35 cellular contexts compared by ENCODE assay signal in the genomic region with DNA sequence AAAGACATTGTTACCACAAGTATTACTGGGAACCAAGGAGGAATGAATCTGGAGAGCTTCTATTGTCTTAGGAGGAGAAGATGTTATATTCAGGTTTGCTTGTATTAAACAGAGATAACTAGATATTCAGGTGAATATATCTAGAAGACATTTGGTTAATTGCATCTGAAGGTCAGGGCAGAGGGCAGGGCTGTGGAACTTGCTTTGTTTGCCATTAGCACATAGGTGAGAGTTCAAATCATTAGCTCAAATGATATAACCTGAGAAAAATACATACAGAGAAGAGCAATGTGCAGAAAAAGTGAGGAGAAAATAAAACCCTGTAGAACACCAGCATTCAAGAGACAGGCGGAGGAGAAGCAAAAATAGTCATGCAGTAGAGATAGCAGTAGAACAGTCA.
DNase-seq lines count a peak whose midpoint lies in the region; ATAC-seq, FAIRE-seq and TF ChIP-seq lines count a peak whose summit lies in the region.
"Had no signal": no experiment of that assay in that cellular context is flagged by ENCODE, and none has a peak within 500 bp of the region (broad histone marks: within the 10 kb centered on the region; RNA-seq: fewer than 3 reads in every experiment).

No MANE protein-coding gene starts in this region.

- no peak overlapping the region for H3K4me3 Mint-ChIP-seq in activated T-helper 2 cell treated with anti-CD3 and anti-CD28 coated beads, Interferon-gamma antibody, Interleukin-2, Interleukin-4, amounts not matched to agents 10 μg/mL and 5 μg/mL and 100 μg/mL, durations not matched to agents 14 hours and 24 hours and 36 hours (ENCODE audit: low read depth)
- H3K4me3 Mint-ChIP-seq: B cell; CD14-positive monocyte; CD4-positive, alpha-beta memory T cell; CD4-positive, alpha-beta T cell; CD4-positive, CD25-positive, alpha-beta regulatory T cell; CD8-positive, alpha-beta memory T cell; CD8-positive, alpha-beta T cell had no signal

- FAIRE-seq in HepG2 (lab: Jason Lieb, UNC): no peak
- FAIRE-seq: A204.1, A549, D721Med had no signal

- H3K4me1 ChIP-seq in liver (ENCODE audit: control insufficient read depth in 4 of 4, insufficient read depth in 4 of 4, low read length in 3 of 4) (peaks cover 0 to 3% (median 0%) of the 10 kb centered on the region in 4 donors), HepG2 (ENCODE audit: insufficient read depth, low read length) (no peaks in the 10 kb centered on the region), right lobe of liver (no peaks in the 10 kb centered on the region)
- H3K4me1 ChIP-seq: BE2C; BLaER1; BLaER1 treated with 17β-estradiol and CSF1 and Interleukin-3, amounts not matched to agents 10 nM and 100 nM; Caco-2 had no signal

- H4K20me1 ChIP-seq in HepG2 (ENCODE audit: insufficient read depth, low read length): no peaks in the 10 kb centered on the region
- H4K20me1 ChIP-seq: BLaER1; BLaER1 treated with 17β-estradiol and CSF1 and Interleukin-3, amounts not matched to agents 10 nM and 100 nM had no signal

- H3K9ac ChIP-seq in liver (ENCODE audit: low read depth in 1 of 2, low read length in 2 of 2): no peak overlapping the region
- H3K9ac ChIP-seq in HepG2 (ENCODE audit: insufficient read depth, low read depth, low read length): no peak overlapping the region
- H3K9ac ChIP-seq: BLaER1; BLaER1 treated with 17β-estradiol and CSF1 and Interleukin-3, amounts not matched to agents 10 nM and 100 nM had no signal

- H3K27me3 ChIP-seq in liver (ENCODE audit: control insufficient read depth in 4 of 4, insufficient read depth in 4 of 4, low read length in 3 of 4) (no peaks in the 10 kb centered on the region), HepG2 (ENCODE audit: control insufficient read depth in 1 of 2, insufficient read depth in 2 of 2, low read length in 2 of 2) (no peaks in the 10 kb centered on the region; a peak in 1 of 5 replicates), right lobe of liver (no peaks in the 10 kb centered on the region)
- H3K27me3 ChIP-seq: BE2C; BLaER1; BLaER1 treated with 17β-estradiol and CSF1 and Interleukin-3, amounts not matched to agents 10 nM and 100 nM had no signal

- CTCF ChIA-PET in HepG2 (lab: Yijun Ruan, JAX; ENCODE audit: low intra/inter-chr PET ratio, low total read pairs): no interaction called here

- no peak for TF ChIP-seq EP300 in HepG2 (IDR thresholded peaks at IDR 0.05; ENCODE audit: low read depth in 2 of 2, low read length in 2 of 2)
- no peak for TF ChIP-seq EP300 in HepG2 (CRISPR knock-in tag; IDR thresholded peaks at IDR 0.05; ENCODE audit: borderline replicate concordance)

- in situ Hi-C loops in HepG2 (cut with HindIII; ENCODE audit: extremely low pct_ligation_motif_present, low pct_unique_long_range_greater_than_20kb): no loop called here

- POLR2A ChIA-PET in HepG2 (lab: Yijun Ruan, JAX): no interaction called here

- H3K36me3 Mint-ChIP-seq in activated T-helper 2 cell treated with anti-CD3 and anti-CD28 coated beads, Interferon-gamma antibody, Interleukin-2, Interleukin-4, amounts not matched to agents 10 μg/mL and 5 μg/mL and 100 μg/mL, durations not matched to agents 14 hours and 24 hours and 36 hours (ENCODE audit: low read depth): no peaks in the 10 kb centered on the region
- H3K36me3 Mint-ChIP-seq: CD14-positive monocyte; CD4-positive, alpha-beta memory T cell; CD4-positive, CD25-positive, alpha-beta regulatory T cell; CD8-positive, alpha-beta memory T cell; CD8-positive, alpha-beta T cell had no signal

- H3K4me1 Mint-ChIP-seq in activated T-helper 2 cell treated with anti-CD3 and anti-CD28 coated beads, Interferon-gamma antibody, Interleukin-2, Interleukin-4, amounts not matched to agents 10 μg/mL and 5 μg/mL and 100 μg/mL, durations not matched to agents 14 hours and 24 hours and 36 hours (ENCODE audit: low read depth): no peaks in the 10 kb centered on the region
- H3K4me1 Mint-ChIP-seq: B cell; CD14-positive monocyte; CD4-positive, alpha-beta memory T cell; CD4-positive, CD25-positive, alpha-beta regulatory T cell; CD8-positive, alpha-beta memory T cell had no signal

- H3K4me3 ChIP-seq in liver (ENCODE audit: low read depth in 1 of 3, low read length in 3 of 3) (no peak overlapping the region), HepG2 (replicated peaks in 1 of 3; ENCODE audit: insufficient read depth in 1 of 3, low read depth in 2 of 3, low read length in 3 of 3) (no peak overlapping the region), right lobe of liver (no peak overlapping the region)
- H3K4me3 ChIP-seq: A549; BLaER1; BLaER1 treated with 17β-estradiol and CSF1 and Interleukin-3, amounts not matched to agents 10 nM and 100 nM had no signal

- no peaks in the 10 kb centered on the region for H3K79me2 ChIP-seq in HepG2 (ENCODE audit: insufficient read depth, low read length)

- TF ChIP-seq RAD21 in liver (IDR thresholded peaks at IDR 0.05) (no peak), HepG2 (CRISPR knock-in tag; IDR thresholded peaks at IDR 0.05) (no peak)

- DNase-seq in HepG2 (ENCODE audit: low spot score) (no peak), left lobe of liver (ENCODE audit: low spot score) (no peak), right lobe of liver (no peak), NCI-H1694 treated with DMSO at 0.1 percent for 48 hours (lab: John Stamatoyannopoulos, UW) (no peak)
- DNase-seq in activated T-helper 2 cell treated with anti-CD3 and anti-CD28 coated beads, Interferon-gamma antibody, Interleukin-2, Interleukin-4, amounts not matched to agents 10 μg/mL and 5 μg/mL and 100 μg/mL, durations not matched to agents 14 hours and 24 hours and 36 hours (ENCODE audit: low spot score): no peak
- DNase-seq: 8988T; ACHN; AML-193; BE2C; C1 segment of cervical spinal cord; Caco-2; Calu3; CD4-positive, alpha-beta memory T cell; CD4-positive, alpha-beta T cell; CD4-positive, CD25-positive, alpha-beta regulatory T cell; CD8-positive, alpha-beta memory T cell; CD8-positive, alpha-beta T cell; COR-L47; DMS 273 treated with DMSO at 0.1 percent for 48 hours; DMS153; DMS53; DMS79; DMS79 treated with DMSO at 0.1 percent for 48 hours; DND-41; EL had no signal

- H3K9me3 ChIP-seq in liver (ENCODE audit: control insufficient read depth in 4 of 4, low read length in 3 of 4) (no peaks in the 10 kb centered on the region), HepG2 (ENCODE audit: low read length) (no peaks in the 10 kb centered on the region), right lobe of liver (no peaks in the 10 kb centered on the region)
- H3K9me3 ChIP-seq: A549, BLaER1, Caco-2 had no signal

- H3K9me3 Mint-ChIP-seq in activated T-helper 2 cell treated with anti-CD3 and anti-CD28 coated beads, Interferon-gamma antibody, Interleukin-2, Interleukin-4, amounts not matched to agents 10 μg/mL and 5 μg/mL and 100 μg/mL, durations not matched to agents 14 hours and 24 hours and 36 hours: no peaks in the 10 kb centered on the region

- TF ChIP-seq CTCF in liver (IDR thresholded peaks at IDR 0.05; ENCODE audit: low read depth, low read length, missing input control): no peak
- no peak for TF ChIP-seq CTCF in HepG2 (CRISPR knock-in tag; IDR thresholded peaks at IDR 0.05)
- TF ChIP-seq CTCF in right lobe of liver (IDR thresholded peaks at IDR 0.05): no peak

- H2AFZ ChIP-seq in HepG2 (ENCODE audit: low read length): no peak overlapping the region

- H3K27me3 Mint-ChIP-seq in activated T-helper 2 cell treated with anti-CD3 and anti-CD28 coated beads, Interferon-gamma antibody, Interleukin-2, Interleukin-4, amounts not matched to agents 10 μg/mL and 5 μg/mL and 100 μg/mL, durations not matched to agents 14 hours and 24 hours and 36 hours (ENCODE audit: low read depth): no peaks in the 10 kb centered on the region
- H3K27me3 Mint-ChIP-seq: CD4-positive, alpha-beta T cell; CD4-positive, CD25-positive, alpha-beta regulatory T cell had no signal

- no TSS peak for BruUV-seq in HepG2 (replicated peaks; lab: Mats Ljungman, UMichigan)

- H3K4me2 ChIP-seq in HepG2 (ENCODE audit: low read depth, low read length): no peak overlapping the region
- H3K4me2 ChIP-seq: A549; BLaER1; BLaER1 treated with 17β-estradiol and CSF1 and Interleukin-3, amounts not matched to agents 10 nM and 100 nM had no signal

- ATAC-seq in HepG2 (no peak), left lobe of liver (peak; percentile 78), right lobe of liver (peak; percentile 42 to 77 (median 68))
- ATAC-seq: A549; CD8-positive, alpha-beta T cell had no signal

- intact Hi-C loops in HepG2 (cut with micrococcal nuclease; ENCODE audit: unreplicated experiment) (no loop called here), right lobe of liver (cut with DNase I) (no loop called here)
- intact Hi-C loops in activated T-helper 2 cell treated with anti-CD3 and anti-CD28 coated beads, Interferon-gamma antibody, Interleukin-2, Interleukin-4, amounts not matched to agents 10 μg/mL and 5 μg/mL and 100 μg/mL, durations not matched to agents 14 hours and 24 hours and 36 hours (cut with micrococcal nuclease): no loop called here

- H3K27ac ChIP-seq in liver (ENCODE audit: low read depth in 1 of 2, low read length in 2 of 2) (no peak overlapping the region), HepG2 (ENCODE audit: extremely low read length, insufficient read depth, low read length) (no peak overlapping the region), right lobe of liver (no peak overlapping the region)
- H3K27ac ChIP-seq: 22Rv1; A549; BLaER1; BLaER1 treated with 17β-estradiol and CSF1 and Interleukin-3, amounts not matched to agents 10 nM and 100 nM; C4-2B had no signal

- TF ChIP-seq POLR2A in HepG2 (IDR thresholded peaks at IDR 0.05; ENCODE audit: insufficient read depth in 1 of 2, low read depth in 2 of 2, low read length in 2 of 2) (no peak), right lobe of liver (IDR thresholded peaks at IDR 0.05) (no peak)

- H3K27ac Mint-ChIP-seq in activated T-helper 2 cell treated with anti-CD3 and anti-CD28 coated beads, Interferon-gamma antibody, Interleukin-2, Interleukin-4, amounts not matched to agents 10 μg/mL and 5 μg/mL and 100 μg/mL, durations not matched to agents 14 hours and 24 hours and 36 hours: no peak overlapping the region
- H3K27ac Mint-ChIP-seq: B cell; CD14-positive monocyte; CD4-positive, alpha-beta memory T cell; CD4-positive, alpha-beta T cell; CD4-positive, CD25-positive, alpha-beta regulatory T cell; CD8-positive, alpha-beta memory T cell; CD8-positive, alpha-beta T cell had no signal

- H3K36me3 ChIP-seq in liver (ENCODE audit: control insufficient read depth in 4 of 4, insufficient read depth in 3 of 4, low read depth in 1 of 4, low read length in 3 of 4) (no peaks in the 10 kb centered on the region), HepG2 (replicated peaks in 1 of 2; ENCODE audit: control insufficient read depth in 1 of 2, insufficient read depth in 2 of 2, low read length in 2 of 2) (no peaks in the 10 kb centered on the region), right lobe of liver (no peaks in the 10 kb centered on the region)
- H3K36me3 ChIP-seq: BE2C; BLaER1; BLaER1 treated with 17β-estradiol and CSF1 and Interleukin-3, amounts not matched to agents 10 nM and 100 nM had no signal

- WGBS in liver: 92% methylated on average over 1 of the region's 1 CpG
- 8% methylated on average over 1 of the region's 1 CpG for WGBS in HepG2 (ENCODE audit: low lambda C conversion rate)
- WGBS in right lobe of liver (ENCODE audit: insufficient coverage, low coverage, low lambda C conversion rate, missing lambda C conversion rate): 75% methylated on average over 1 of the region's 1 CpG

TF ChIP-seq in liver, 16 proteins besides CTCF, POLR2A, EP300 and RAD21 (continues in another document):
- TF ChIP-seq EGR1 (IDR thresholded peaks at IDR 0.05; ENCODE audit: low read depth in 2 of 2): no peak

TF ChIP-seq in HepG2, 621 proteins besides CTCF, POLR2A, EP300 and RAD21 (continues in another document):
- no peak for TF ChIP-seq ADNP (CRISPR knock-in tag; IDR thresholded peaks at IDR 0.05)
